In genomic region chr11:1067812-1068496, GRCh38 we compare ENCODE assay signal across 1 cellular context.
A peak's percentile ranks its signal among the peaks of the same experiment; 100 is the strongest.
TF ChIP-seq lines count a peak whose summit lies in the region.

No MANE protein-coding gene starts in this region.

TF ChIP-seq in HepG2, 621 proteins besides CTCF, POLR2A, EP300 and RAD21 (continues in another document):
- TF ChIP-seq ISL2 (CRISPR knock-in tag; IDR thresholded peaks at IDR 0.05) = peak; percentile 65; the same call in 1 of the 2 replicates
- no peak for TF ChIP-seq FOXA1 (IDR thresholded peaks at IDR 0.05)
- TF ChIP-seq FOXA1 (CRISPR knock-in tag; IDR thresholded peaks at IDR 0.05) = peak; percentile 87
- TF ChIP-seq TCF7 (IDR thresholded peaks at IDR 0.05; ENCODE audit: low read depth) = peak; percentile 46; the same call in 1 of the 2 replicates
- TF ChIP-seq NR2F6 (IDR thresholded peaks at IDR 0.05) = 0 out of 2 replicates have a peak, but pooled peaks have one; percentile 20
- TF ChIP-seq NR2F6 (CRISPR knock-in tag; IDR thresholded peaks at IDR 0.05) = no peak
- TF ChIP-seq CEBPB (IDR thresholded peaks at IDR 0.05; ENCODE audit: borderline replicate concordance, low read depth, low read length) = no peak
- TF ChIP-seq BCL6 (CRISPR knock-in tag; IDR thresholded peaks at IDR 0.05) = peak; percentile 99
- peak; percentile 70 for TF ChIP-seq TEAD3 (CRISPR knock-in tag; optimal IDR thresholded peaks at IDR 0.05; ENCODE audit: borderline replicate concordance)
- peak; percentile 66; the same call in 1 of the 2 replicates for TF ChIP-seq ARID5B (CRISPR knock-in tag; IDR thresholded peaks at IDR 0.05)
- no peak for TF ChIP-seq SIX4 (CRISPR knock-in tag; IDR thresholded peaks at IDR 0.05)
- TF ChIP-seq GFI1 (CRISPR knock-in tag; IDR thresholded peaks at IDR 0.05; ENCODE audit: borderline replicate concordance) = peak; percentile 82
- no peak for TF ChIP-seq SOX13 (IDR thresholded peaks at IDR 0.05)
- peak in 1 of 2 experiments; percentile 67; a peak in 1 of 4 replicates for TF ChIP-seq SOX13 (CRISPR knock-in tag; conservative IDR thresholded peaks at IDR 0.05 in 1 of 2, IDR thresholded peaks at IDR 0.05 in 1 of 2)
- TF ChIP-seq TBX3 (IDR thresholded peaks at IDR 0.05; ENCODE audit: borderline replicate concordance) = peak; percentile 52; the same call in 1 of the 2 replicates
- TF ChIP-seq TFAP4 (IDR thresholded peaks at IDR 0.05; ENCODE audit: borderline replicate concordance, low read depth) = no peak
- 0 out of 2 replicates have a peak, but pooled peaks have one; percentile 44 for TF ChIP-seq NFIC (IDR thresholded peaks at IDR 0.05; ENCODE audit: low read length)
- no peak for TF ChIP-seq SOX6 (IDR thresholded peaks at IDR 0.05)
- peak; percentile 50 for TF ChIP-seq SOX6 (CRISPR knock-in tag; IDR thresholded peaks at IDR 0.05)
- 0 out of 2 replicates have a peak, but pooled peaks have one; percentile 35 for TF ChIP-seq ZGPAT (CRISPR knock-in tag; IDR thresholded peaks at IDR 0.05)
- no peak for TF ChIP-seq CCAR2 (optimal IDR thresholded peaks at IDR 0.05; ENCODE audit: low read depth, low read length)
- no peak for TF ChIP-seq THRA (CRISPR knock-in tag; IDR thresholded peaks at IDR 0.05; ENCODE audit: borderline replicate concordance)
- TF ChIP-seq ZNF572 (CRISPR knock-in tag; IDR thresholded peaks at IDR 0.05) = no peak
- TF ChIP-seq ZNF609 (CRISPR knock-in tag; IDR thresholded peaks at IDR 0.05; ENCODE audit: borderline replicate concordance) = peak; percentile 73
- TF ChIP-seq HHEX (CRISPR knock-in tag; IDR thresholded peaks at IDR 0.05) = peak; percentile 96
- no peak for TF ChIP-seq SATB2 (CRISPR knock-in tag; IDR thresholded peaks at IDR 0.05)
- peak in 1 of 2 experiments; percentile 48; a peak in 1 of 4 replicates for TF ChIP-seq REST (IDR thresholded peaks at IDR 0.05; ENCODE audit: borderline replicate concordance in 1 of 2, low read depth in 1 of 2, low read length in 2 of 2)
- peak; percentile 99 for TF ChIP-seq ZNF7 (CRISPR knock-in tag; IDR thresholded peaks at IDR 0.05)
- no peak for TF ChIP-seq HMGXB4 (CRISPR knock-in tag; IDR thresholded peaks at IDR 0.05; ENCODE audit: borderline replicate concordance in 1 of 2, low read depth in 1 of 2)
- TF ChIP-seq FOXA3 (CRISPR knock-in tag; IDR thresholded peaks at IDR 0.05) = peak; percentile 79
- TF ChIP-seq FOXP4 (CRISPR knock-in tag; IDR thresholded peaks at IDR 0.05) = 0 out of 2 replicates have a peak, but pooled peaks have one; percentile 22
- TF ChIP-seq RARA (CRISPR knock-in tag; IDR thresholded peaks at IDR 0.05) = 0 out of 2 replicates have a peak, but pooled peaks have one; percentile 31
- TF ChIP-seq HMG20B (CRISPR knock-in tag; conservative IDR thresholded peaks at IDR 0.05) = peak; percentile 88
- TF ChIP-seq SOX5 (CRISPR knock-in tag; IDR thresholded peaks at IDR 0.05; ENCODE audit: borderline replicate concordance) = peak; percentile 52; the same call in 1 of the 2 replicates
